ENCODE assay signal across 1 cellular context in the genomic region with DNA sequence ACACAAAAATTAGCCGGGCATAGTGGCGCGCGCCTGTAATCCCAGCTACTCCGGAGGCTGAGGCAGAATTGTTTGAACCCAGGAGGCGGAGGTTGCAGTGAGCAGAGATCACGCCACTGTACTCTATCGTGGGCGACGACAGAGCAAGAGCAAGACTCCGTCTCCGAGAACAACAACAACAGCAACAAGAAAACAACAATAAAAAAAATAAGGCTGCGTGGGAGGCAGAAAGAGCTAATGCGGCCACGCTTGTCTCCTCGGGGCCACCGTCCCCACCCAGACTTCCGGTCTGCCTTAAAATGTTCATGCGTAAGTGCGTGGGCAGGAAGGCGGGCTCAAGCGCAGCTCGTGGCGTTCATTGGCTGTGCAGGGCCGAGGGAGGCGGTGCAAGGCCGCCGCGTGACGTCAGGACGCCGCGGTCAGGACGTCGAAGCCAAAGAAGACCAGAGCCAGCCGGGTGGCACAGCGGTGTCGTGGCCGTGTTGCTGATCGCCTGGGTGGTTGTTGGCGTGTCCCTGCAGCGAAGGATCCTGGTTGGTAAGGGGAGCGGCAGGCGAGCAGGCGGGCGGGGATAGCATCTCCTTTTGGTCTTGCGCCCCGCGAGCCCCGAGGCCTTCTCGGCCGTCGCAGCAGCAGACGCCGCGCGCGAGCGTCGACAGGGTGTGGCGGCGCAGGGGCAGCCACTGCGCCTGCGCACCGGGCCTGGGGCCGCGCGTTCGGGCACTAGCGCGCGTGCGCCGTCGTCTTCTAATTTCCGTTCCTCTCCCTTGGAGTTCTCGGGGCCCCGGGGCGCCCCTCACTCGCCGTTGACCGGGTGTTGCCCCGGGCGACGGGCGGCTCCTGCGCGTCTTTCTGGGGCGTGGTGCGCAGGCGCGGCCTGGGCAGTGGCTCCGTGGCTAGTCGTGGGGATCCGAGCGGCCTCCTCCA.
TF ChIP-seq lines count a peak whose summit lies in the region.

A gene (plus strand): TSS at position 426 of the 927 bp plus-strand sequence. CDS start 2,146 bp downstream, outside the sequence.

TF ChIP-seq in HepG2, 621 proteins besides CTCF, POLR2A, EP300 and RAD21 (continued from another document and continues in another):
- TF ChIP-seq, protein P1, sequence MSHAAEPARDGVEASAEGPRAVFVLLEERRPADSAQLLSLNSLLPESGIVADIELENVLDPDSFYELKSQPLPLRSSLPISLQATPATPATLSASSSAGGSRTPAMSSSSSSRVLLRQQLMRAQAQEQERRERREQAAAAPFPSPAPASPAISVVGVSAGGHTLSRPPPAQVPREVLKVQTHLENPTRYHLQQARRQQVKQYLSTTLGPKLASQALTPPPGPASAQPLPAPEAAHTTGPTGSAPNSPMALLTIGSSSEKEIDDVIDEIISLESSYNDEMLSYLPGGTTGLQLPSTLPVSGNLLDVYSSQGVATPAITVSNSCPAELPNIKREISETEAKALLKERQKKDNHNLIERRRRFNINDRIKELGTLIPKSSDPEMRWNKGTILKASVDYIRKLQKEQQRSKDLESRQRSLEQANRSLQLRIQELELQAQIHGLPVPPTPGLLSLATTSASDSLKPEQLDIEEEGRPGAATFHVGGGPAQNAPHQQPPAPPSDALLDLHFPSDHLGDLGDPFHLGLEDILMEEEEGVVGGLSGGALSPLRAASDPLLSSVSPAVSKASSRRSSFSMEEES (CRISPR knock-in tag; IDR thresholded peaks at IDR 0.05): peak; percentile 76; the same call in 1 of the 2 replicates
- no peak for TF ChIP-seq ZKSCAN1 (IDR thresholded peaks at IDR 0.05; ENCODE audit: low read length)
- TF ChIP-seq, protein P2, sequence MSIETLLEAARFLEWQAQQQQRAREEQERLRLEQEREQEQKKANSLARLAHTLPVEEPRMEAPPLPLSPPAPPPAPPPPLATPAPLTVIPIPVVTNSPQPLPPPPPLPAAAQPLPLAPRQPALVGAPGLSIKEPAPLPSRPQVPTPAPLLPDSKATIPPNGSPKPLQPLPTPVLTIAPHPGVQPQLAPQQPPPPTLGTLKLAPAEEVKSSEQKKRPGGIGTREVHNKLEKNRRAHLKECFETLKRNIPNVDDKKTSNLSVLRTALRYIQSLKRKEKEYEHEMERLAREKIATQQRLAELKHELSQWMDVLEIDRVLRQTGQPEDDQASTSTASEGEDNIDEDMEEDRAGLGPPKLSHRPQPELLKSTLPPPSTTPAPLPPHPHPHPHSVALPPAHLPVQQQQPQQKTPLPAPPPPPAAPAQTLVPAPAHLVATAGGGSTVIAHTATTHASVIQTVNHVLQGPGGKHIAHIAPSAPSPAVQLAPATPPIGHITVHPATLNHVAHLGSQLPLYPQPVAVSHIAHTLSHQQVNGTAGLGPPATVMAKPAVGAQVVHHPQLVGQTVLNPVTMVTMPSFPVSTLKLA (IDR thresholded peaks at IDR 0.05): peak; percentile 32; the same call in 1 of the 2 replicates
- no peak for TF ChIP-seq PTBP1 (IDR thresholded peaks at IDR 0.05; ENCODE audit: low read depth, low read length, poor library complexity, severe bottlenecking)
- 0 out of 2 replicates have a peak, but pooled peaks have one; percentile 86 for TF ChIP-seq SMAD1 (CRISPR knock-in tag; IDR thresholded peaks at IDR 0.05; ENCODE audit: borderline replicate concordance, low read depth)
- TF ChIP-seq ZMYM4 (CRISPR knock-in tag; IDR thresholded peaks at IDR 0.05): peak; percentile 87
- no peak for TF ChIP-seq ZNF468 (CRISPR knock-in tag; IDR thresholded peaks at IDR 0.05)
- peak; percentile 36; the same call in 1 of the 2 replicates for TF ChIP-seq ZBTB3 (CRISPR knock-in tag; IDR thresholded peaks at IDR 0.05; ENCODE audit: borderline replicate concordance, low read depth)
- TF ChIP-seq, protein P3, sequence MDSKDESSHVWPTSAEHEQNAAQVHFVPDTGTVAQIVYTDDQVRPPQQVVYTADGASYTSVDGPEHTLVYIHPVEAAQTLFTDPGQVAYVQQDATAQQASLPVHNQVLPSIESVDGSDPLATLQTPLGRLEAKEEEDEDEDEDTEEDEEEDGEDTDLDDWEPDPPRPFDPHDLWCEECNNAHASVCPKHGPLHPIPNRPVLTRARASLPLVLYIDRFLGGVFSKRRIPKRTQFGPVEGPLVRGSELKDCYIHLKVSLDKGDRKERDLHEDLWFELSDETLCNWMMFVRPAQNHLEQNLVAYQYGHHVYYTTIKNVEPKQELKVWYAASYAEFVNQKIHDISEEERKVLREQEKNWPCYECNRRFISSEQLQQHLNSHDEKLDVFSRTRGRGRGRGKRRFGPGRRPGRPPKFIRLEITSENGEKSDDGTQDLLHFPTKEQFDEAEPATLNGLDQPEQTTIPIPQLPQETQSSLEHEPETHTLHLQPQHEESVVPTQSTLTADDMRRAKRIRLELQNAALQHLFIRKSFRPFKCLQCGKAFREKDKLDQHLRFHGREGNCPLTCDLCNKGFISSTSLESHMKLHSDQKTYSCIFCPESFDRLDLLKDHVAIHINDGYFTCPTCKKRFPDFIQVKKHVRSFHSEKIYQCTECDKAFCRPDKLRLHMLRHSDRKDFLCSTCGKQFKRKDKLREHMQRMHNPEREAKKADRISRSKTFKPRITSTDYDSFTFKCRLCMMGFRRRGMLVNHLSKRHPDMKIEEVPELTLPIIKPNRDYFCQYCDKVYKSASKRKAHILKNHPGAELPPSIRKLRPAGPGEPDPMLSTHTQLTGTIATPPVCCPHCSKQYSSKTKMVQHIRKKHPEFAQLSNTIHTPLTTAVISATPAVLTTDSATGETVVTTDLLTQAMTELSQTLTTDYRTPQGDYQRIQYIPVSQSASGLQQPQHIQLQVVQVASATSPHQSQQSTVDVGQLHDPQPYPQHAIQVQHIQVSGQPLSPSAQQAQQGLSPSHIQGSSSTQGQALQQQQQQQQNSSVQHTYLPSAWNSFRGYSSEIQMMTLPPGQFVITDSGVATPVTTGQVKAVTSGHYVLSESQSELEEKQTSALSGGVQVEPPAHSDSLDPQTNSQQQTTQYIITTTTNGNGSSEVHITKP (CRISPR knock-in tag; IDR thresholded peaks at IDR 0.05; ENCODE audit: low read depth): no peak
- TF ChIP-seq, protein P4, sequence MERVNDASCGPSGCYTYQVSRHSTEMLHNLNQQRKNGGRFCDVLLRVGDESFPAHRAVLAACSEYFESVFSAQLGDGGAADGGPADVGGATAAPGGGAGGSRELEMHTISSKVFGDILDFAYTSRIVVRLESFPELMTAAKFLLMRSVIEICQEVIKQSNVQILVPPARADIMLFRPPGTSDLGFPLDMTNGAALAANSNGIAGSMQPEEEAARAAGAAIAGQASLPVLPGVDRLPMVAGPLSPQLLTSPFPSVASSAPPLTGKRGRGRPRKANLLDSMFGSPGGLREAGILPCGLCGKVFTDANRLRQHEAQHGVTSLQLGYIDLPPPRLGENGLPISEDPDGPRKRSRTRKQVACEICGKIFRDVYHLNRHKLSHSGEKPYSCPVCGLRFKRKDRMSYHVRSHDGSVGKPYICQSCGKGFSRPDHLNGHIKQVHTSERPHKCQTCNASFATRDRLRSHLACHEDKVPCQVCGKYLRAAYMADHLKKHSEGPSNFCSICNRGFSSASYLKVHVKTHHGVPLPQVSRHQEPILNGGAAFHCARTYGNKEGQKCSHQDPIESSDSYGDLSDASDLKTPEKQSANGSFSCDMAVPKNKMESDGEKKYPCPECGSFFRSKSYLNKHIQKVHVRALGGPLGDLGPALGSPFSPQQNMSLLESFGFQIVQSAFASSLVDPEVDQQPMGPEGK (CRISPR knock-in tag; IDR thresholded peaks at IDR 0.05): no peak
- peak; percentile 56 for TF ChIP-seq MEIS2 (CRISPR knock-in tag; IDR thresholded peaks at IDR 0.05)
- no peak for TF ChIP-seq ZNF737 (CRISPR knock-in tag; IDR thresholded peaks at IDR 0.05; ENCODE audit: borderline replicate concordance)
- TF ChIP-seq, protein P5, sequence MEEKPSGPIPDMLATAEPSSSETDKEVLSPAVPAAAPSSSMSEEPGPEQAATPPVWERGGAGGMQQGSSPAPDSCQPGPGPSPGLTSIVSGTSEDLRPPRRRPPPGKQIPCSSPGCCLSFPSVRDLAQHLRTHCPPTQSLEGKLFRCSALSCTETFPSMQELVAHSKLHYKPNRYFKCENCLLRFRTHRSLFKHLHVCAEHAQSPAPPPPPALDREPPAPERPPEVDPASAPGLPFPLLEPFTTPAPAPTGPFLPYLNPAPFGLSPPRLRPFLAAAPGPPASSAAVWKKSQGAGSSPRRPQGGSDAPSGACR (CRISPR knock-in tag; IDR thresholded peaks at IDR 0.05): no peak; the same call in 1 of the 2 replicates
- no peak for TF ChIP-seq ZNF326 (CRISPR knock-in tag; IDR thresholded peaks at IDR 0.05; ENCODE audit: borderline replicate concordance)
- TF ChIP-seq MTA3 (CRISPR knock-in tag; IDR thresholded peaks at IDR 0.05): no peak
- TF ChIP-seq SRSF1 (optimal IDR thresholded peaks at IDR 0.05; ENCODE audit: low read depth, low read length): peak; percentile 55
- TF ChIP-seq ZNF17 (CRISPR knock-in tag; IDR thresholded peaks at IDR 0.05): no peak
- TF ChIP-seq ZNF709 (CRISPR knock-in tag; IDR thresholded peaks at IDR 0.05): peak; percentile 88; the same call in 1 of the 2 replicates
- TF ChIP-seq EED (CRISPR knock-in tag; IDR thresholded peaks at IDR 0.05): peak; percentile 64; the same call in 1 of the 2 replicates
- peak; percentile 68 for TF ChIP-seq ZNF570 (CRISPR knock-in tag; IDR thresholded peaks at IDR 0.05; ENCODE audit: borderline replicate concordance)
- TF ChIP-seq, protein P6, sequence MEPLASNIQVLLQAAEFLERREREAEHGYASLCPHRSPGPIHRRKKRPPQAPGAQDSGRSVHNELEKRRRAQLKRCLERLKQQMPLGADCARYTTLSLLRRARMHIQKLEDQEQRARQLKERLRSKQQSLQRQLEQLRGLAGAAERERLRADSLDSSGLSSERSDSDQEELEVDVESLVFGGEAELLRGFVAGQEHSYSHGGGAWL (CRISPR knock-in tag; IDR thresholded peaks at IDR 0.05): peak; percentile 78
- TF ChIP-seq RBM22 (optimal IDR thresholded peaks at IDR 0.05; ENCODE audit: low read length): no peak
- TF ChIP-seq ZNF205 (CRISPR knock-in tag; IDR thresholded peaks at IDR 0.05): 0 out of 2 replicates have a peak, but pooled peaks have one; percentile 21
- peak; percentile 85 for TF ChIP-seq PHF20 (CRISPR knock-in tag; IDR thresholded peaks at IDR 0.05)
- TF ChIP-seq ZNF674 (CRISPR knock-in tag; IDR thresholded peaks at IDR 0.05; ENCODE audit: low read depth): no peak
- TF ChIP-seq ZNF335 (CRISPR knock-in tag; IDR thresholded peaks at IDR 0.05): no peak
- no peak for TF ChIP-seq ZNF530 (CRISPR knock-in tag; IDR thresholded peaks at IDR 0.05; ENCODE audit: low read depth)
- peak; percentile 82; the same call in 1 of the 2 replicates for TF ChIP-seq ZNF558 (CRISPR knock-in tag; IDR thresholded peaks at IDR 0.05; ENCODE audit: borderline replicate concordance)
- TF ChIP-seq ZNF614 (CRISPR knock-in tag; IDR thresholded peaks at IDR 0.05; ENCODE audit: borderline replicate concordance): peak; percentile 66; the same call in 1 of the 2 replicates
- peak; percentile 94; the same call in 1 of the 2 replicates for TF ChIP-seq ZNF879 (CRISPR knock-in tag; IDR thresholded peaks at IDR 0.05)
- TF ChIP-seq KAT7 (CRISPR knock-in tag; IDR thresholded peaks at IDR 0.05; ENCODE audit: borderline replicate concordance): no peak; the same call in 1 of the 2 replicates
- TF ChIP-seq, protein P7, sequence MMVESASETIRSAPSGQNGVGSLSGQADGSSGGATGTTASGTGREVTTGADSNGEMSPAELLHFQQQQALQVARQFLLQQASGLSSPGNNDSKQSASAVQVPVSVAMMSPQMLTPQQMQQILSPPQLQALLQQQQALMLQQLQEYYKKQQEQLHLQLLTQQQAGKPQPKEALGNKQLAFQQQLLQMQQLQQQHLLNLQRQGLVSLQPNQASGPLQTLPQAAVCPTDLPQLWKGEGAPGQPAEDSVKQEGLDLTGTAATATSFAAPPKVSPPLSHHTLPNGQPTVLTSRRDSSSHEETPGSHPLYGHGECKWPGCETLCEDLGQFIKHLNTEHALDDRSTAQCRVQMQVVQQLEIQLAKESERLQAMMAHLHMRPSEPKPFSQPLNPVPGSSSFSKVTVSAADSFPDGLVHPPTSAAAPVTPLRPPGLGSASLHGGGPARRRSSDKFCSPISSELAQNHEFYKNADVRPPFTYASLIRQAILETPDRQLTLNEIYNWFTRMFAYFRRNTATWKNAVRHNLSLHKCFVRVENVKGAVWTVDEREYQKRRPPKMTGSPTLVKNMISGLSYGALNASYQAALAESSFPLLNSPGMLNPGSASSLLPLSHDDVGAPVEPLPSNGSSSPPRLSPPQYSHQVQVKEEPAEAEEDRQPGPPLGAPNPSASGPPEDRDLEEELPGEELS (CRISPR knock-in tag; IDR thresholded peaks at IDR 0.05): peak; percentile 50
- TF ChIP-seq, protein P8, sequence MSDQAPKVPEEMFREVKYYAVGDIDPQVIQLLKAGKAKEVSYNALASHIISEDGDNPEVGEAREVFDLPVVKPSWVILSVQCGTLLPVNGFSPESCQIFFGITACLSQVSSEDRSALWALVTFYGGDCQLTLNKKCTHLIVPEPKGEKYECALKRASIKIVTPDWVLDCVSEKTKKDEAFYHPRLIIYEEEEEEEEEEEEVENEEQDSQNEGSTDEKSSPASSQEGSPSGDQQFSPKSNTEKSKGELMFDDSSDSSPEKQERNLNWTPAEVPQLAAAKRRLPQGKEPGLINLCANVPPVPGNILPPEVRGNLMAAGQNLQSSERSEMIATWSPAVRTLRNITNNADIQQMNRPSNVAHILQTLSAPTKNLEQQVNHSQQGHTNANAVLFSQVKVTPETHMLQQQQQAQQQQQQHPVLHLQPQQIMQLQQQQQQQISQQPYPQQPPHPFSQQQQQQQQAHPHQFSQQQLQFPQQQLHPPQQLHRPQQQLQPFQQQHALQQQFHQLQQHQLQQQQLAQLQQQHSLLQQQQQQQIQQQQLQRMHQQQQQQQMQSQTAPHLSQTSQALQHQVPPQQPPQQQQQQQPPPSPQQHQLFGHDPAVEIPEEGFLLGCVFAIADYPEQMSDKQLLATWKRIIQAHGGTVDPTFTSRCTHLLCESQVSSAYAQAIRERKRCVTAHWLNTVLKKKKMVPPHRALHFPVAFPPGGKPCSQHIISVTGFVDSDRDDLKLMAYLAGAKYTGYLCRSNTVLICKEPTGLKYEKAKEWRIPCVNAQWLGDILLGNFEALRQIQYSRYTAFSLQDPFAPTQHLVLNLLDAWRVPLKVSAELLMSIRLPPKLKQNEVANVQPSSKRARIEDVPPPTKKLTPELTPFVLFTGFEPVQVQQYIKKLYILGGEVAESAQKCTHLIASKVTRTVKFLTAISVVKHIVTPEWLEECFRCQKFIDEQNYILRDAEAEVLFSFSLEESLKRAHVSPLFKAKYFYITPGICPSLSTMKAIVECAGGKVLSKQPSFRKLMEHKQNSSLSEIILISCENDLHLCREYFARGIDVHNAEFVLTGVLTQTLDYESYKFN (CRISPR knock-in tag; conservative IDR thresholded peaks at IDR 0.05): 0 out of 2 replicates have a peak, but pooled peaks have one; percentile 39
- no peak; the same call in 1 of the 2 replicates for TF ChIP-seq ZNF460 (CRISPR knock-in tag; IDR thresholded peaks at IDR 0.05; ENCODE audit: borderline replicate concordance)
